In the genomic region with DNA sequence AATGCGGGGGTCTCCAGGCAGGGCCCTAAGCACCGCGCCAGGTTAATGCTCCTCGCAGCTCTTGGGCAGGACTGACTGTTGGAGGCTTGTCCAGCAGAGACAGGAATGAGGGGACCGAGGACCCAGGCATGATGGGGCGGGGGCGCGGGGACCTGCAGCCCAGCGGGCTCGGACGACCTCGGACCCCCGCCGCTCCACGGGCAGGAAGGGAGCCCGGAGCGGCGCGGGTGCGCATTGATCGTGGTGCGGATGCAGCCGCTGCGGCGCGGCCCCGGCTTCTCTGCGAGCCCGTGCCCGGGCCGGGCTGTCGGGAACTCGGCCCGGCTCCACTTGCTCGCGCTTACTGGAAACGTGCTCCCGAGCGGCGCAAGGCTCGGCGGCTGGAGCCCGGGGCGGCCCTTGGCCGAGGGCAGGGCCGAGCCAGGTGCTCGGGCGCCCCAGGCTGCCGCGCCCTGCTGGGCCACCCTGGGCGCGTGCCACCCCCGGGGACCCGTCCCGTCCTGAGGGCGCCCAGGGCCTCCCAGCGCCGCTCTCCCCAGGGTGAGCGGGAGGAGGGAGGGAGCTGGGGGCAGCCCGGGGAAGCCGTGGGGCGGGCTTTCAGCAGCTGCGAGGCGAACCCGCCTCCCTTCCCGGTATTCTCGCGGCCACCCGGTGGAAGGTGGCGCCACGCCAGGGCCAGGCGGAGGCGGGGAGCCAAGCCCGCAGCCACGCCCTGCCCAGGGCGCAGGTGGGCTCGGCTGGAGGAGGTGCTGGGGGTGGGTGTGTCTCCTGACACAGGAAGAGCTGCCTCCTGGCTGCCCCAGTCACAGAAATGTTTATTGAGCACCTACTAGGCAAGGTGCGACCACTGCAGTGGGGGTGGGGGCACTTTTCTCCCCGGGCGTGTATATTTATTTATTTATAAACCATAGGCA, we compare ENCODE assay signal across 1 cellular context.
A peak's percentile ranks its signal among the peaks of the same experiment; 100 is the strongest.
TF ChIP-seq lines count a peak whose summit lies in the region.

No MANE protein-coding gene starts in this region.

TF ChIP-seq in K562, 482 proteins besides CTCF, POLR2A, EP300 and RAD21 (continued from another document and continues in another):
- TF ChIP-seq, protein P1, sequence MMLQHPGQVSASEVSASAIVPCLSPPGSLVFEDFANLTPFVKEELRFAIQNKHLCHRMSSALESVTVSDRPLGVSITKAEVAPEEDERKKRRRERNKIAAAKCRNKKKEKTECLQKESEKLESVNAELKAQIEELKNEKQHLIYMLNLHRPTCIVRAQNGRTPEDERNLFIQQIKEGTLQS (IDR thresholded peaks at IDR 0.05), result no peak
- TF ChIP-seq, protein P1 (CRISPR knock-in tag; conservative IDR thresholded peaks at IDR 0.05), result no peak
- TF ChIP-seq ZNF707 (CRISPR knock-in tag; conservative IDR thresholded peaks at IDR 0.05) (no peak), ZBTB11 (CRISPR knock-in tag; IDR thresholded peaks at IDR 0.05) (no peak), MAZ (CRISPR knock-in tag; conservative IDR thresholded peaks at IDR 0.05 in 1 of 2, IDR thresholded peaks at IDR 0.05 in 1 of 2) (peak; percentile 91), DMBX1 (CRISPR knock-in tag; IDR thresholded peaks at IDR 0.05; ENCODE audit: borderline replicate concordance) (no peak), HMG20B (CRISPR knock-in tag; IDR thresholded peaks at IDR 0.05) (no peak), TAF7 (tag; IDR thresholded peaks at IDR 0.05) (no peak), CCAR2 (IDR thresholded peaks at IDR 0.05; ENCODE audit: low read depth, low read length) (no peak), ETV6 (IDR thresholded peaks at IDR 0.05; ENCODE audit: borderline replicate concordance in 1 of 2, low read depth in 2 of 2, low read length in 1 of 2) (no peak), ETV6 (CRISPR knock-in tag; IDR thresholded peaks at IDR 0.05; ENCODE audit: borderline replicate concordance) (no peak), XRCC5 (IDR thresholded peaks at IDR 0.05; ENCODE audit: low read depth, low read length) (no peak), TFAM (CRISPR knock-in tag; conservative IDR thresholded peaks at IDR 0.05) (no peak), ZNF140 (CRISPR knock-in tag; IDR thresholded peaks at IDR 0.05) (no peak), ZNF551 (CRISPR knock-in tag; IDR thresholded peaks at IDR 0.05) (no peak), KLF6 (CRISPR knock-in tag; IDR thresholded peaks at IDR 0.05; ENCODE audit: borderline replicate concordance) (no peak), SMARCC2 (IDR thresholded peaks at IDR 0.05; ENCODE audit: low read depth) (no peak), JUNB (CRISPR knock-in tag; conservative IDR thresholded peaks at IDR 0.05) (no peak), CREB5 (CRISPR knock-in tag; IDR thresholded peaks at IDR 0.05) (no peak), NRF1 (conservative IDR thresholded peaks at IDR 0.05 in 1 of 2, IDR thresholded peaks at IDR 0.05 in 1 of 2) (peak; percentile 63 to 70), ZKSCAN3 (CRISPR knock-in tag; IDR thresholded peaks at IDR 0.05) (no peak), PYGO2 (tag; IDR thresholded peaks at IDR 0.05) (no peak), ZSCAN32 (CRISPR knock-in tag; IDR thresholded peaks at IDR 0.05) (no peak), DPF2 (IDR thresholded peaks at IDR 0.05) (peak; percentile 23; the same call in 1 of the 2 replicates), SMAD3 (CRISPR knock-in tag; conservative IDR thresholded peaks at IDR 0.05) (no peak), PATZ1 (CRISPR knock-in tag; IDR thresholded peaks at IDR 0.05; ENCODE audit: borderline replicate concordance) (no peak), FIP1L1 (IDR thresholded peaks at IDR 0.05; ENCODE audit: low read depth, low read length, poor library complexity, severe bottlenecking) (no peak), MCM3 (IDR thresholded peaks at IDR 0.05) (no peak), ZBTB12 (CRISPR knock-in tag; IDR thresholded peaks at IDR 0.05) (no peak), ZBTB1 (CRISPR knock-in tag; IDR thresholded peaks at IDR 0.05; ENCODE audit: borderline replicate concordance, low read depth) (no peak), ELK1 (CRISPR knock-in tag; IDR thresholded peaks at IDR 0.05) (no peak), MTA2 (IDR thresholded peaks at IDR 0.05; ENCODE audit: low read depth) (no peak), SRSF9 (IDR thresholded peaks at IDR 0.05; ENCODE audit: borderline replicate concordance, low read depth, low read length) (no peak), BRD4 (IDR thresholded peaks at IDR 0.05) (no peak), EZH2 (IDR thresholded peaks at IDR 0.05; ENCODE audit: borderline replicate concordance, low read depth, low read length) (no peak)
- TF ChIP-seq, protein P2, sequence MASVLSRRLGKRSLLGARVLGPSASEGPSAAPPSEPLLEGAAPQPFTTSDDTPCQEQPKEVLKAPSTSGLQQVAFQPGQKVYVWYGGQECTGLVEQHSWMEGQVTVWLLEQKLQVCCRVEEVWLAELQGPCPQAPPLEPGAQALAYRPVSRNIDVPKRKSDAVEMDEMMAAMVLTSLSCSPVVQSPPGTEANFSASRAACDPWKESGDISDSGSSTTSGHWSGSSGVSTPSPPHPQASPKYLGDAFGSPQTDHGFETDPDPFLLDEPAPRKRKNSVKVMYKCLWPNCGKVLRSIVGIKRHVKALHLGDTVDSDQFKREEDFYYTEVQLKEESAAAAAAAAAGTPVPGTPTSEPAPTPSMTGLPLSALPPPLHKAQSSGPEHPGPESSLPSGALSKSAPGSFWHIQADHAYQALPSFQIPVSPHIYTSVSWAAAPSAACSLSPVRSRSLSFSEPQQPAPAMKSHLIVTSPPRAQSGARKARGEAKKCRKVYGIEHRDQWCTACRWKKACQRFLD (CRISPR knock-in tag; IDR thresholded peaks at IDR 0.05), result peak; percentile 50; the same call in 1 of the 2 replicates
- TF ChIP-seq, protein P3, sequence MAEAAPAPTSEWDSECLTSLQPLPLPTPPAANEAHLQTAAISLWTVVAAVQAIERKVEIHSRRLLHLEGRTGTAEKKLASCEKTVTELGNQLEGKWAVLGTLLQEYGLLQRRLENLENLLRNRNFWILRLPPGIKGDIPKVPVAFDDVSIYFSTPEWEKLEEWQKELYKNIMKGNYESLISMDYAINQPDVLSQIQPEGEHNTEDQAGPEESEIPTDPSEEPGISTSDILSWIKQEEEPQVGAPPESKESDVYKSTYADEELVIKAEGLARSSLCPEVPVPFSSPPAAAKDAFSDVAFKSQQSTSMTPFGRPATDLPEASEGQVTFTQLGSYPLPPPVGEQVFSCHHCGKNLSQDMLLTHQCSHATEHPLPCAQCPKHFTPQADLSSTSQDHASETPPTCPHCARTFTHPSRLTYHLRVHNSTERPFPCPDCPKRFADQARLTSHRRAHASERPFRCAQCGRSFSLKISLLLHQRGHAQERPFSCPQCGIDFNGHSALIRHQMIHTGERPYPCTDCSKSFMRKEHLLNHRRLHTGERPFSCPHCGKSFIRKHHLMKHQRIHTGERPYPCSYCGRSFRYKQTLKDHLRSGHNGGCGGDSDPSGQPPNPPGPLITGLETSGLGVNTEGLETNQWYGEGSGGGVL (CRISPR knock-in tag; IDR thresholded peaks at IDR 0.05), result no peak
- TF ChIP-seq, protein P4, sequence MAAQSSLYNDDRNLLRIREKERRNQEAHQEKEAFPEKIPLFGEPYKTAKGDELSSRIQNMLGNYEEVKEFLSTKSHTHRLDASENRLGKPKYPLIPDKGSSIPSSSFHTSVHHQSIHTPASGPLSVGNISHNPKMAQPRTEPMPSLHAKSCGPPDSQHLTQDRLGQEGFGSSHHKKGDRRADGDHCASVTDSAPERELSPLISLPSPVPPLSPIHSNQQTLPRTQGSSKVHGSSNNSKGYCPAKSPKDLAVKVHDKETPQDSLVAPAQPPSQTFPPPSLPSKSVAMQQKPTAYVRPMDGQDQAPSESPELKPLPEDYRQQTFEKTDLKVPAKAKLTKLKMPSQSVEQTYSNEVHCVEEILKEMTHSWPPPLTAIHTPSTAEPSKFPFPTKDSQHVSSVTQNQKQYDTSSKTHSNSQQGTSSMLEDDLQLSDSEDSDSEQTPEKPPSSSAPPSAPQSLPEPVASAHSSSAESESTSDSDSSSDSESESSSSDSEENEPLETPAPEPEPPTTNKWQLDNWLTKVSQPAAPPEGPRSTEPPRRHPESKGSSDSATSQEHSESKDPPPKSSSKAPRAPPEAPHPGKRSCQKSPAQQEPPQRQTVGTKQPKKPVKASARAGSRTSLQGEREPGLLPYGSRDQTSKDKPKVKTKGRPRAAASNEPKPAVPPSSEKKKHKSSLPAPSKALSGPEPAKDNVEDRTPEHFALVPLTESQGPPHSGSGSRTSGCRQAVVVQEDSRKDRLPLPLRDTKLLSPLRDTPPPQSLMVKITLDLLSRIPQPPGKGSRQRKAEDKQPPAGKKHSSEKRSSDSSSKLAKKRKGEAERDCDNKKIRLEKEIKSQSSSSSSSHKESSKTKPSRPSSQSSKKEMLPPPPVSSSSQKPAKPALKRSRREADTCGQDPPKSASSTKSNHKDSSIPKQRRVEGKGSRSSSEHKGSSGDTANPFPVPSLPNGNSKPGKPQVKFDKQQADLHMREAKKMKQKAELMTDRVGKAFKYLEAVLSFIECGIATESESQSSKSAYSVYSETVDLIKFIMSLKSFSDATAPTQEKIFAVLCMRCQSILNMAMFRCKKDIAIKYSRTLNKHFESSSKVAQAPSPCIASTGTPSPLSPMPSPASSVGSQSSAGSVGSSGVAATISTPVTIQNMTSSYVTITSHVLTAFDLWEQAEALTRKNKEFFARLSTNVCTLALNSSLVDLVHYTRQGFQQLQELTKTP (IDR thresholded peaks at IDR 0.05; ENCODE audit: low read depth in 1 of 2, partially characterized antibody in 2 of 2), result no peak
- TF ChIP-seq, protein P5, sequence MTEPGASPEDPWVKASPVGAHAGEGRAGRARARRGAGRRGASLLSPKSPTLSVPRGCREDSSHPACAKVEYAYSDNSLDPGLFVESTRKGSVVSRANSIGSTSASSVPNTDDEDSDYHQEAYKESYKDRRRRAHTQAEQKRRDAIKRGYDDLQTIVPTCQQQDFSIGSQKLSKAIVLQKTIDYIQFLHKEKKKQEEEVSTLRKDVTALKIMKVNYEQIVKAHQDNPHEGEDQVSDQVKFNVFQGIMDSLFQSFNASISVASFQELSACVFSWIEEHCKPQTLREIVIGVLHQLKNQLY (CRISPR knock-in tag; conservative IDR thresholded peaks at IDR 0.05), result no peak
